In the genomic region with DNA sequence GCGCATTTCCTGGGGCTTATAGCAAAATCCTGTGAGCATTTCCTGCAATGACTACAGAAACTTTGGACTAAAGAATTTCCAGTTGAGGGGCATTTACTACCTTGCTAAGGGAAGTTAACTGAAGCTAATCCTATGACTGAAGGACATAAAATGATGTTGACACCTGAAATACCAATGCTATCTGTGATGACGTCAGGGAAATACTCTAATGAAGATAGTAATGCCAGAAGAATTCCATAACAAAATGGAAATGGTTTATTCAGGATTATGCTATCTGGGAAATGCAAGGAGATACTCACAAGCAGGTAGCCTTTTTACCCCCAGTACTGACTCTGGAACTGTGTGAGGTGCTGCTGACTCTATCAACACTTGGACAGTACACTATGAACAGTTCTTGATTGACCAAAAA, we compare ENCODE assay signal across 1 cellular context.
TF ChIP-seq lines count a peak whose summit lies in the region.

No MANE protein-coding gene starts in this region.

TF ChIP-seq in K562, 482 proteins besides CTCF, POLR2A, EP300 and RAD21 (continued from another document):
- no peak for TF ChIP-seq ZNF12 (CRISPR knock-in tag; IDR thresholded peaks at IDR 0.05)
- TF ChIP-seq, protein P1, sequence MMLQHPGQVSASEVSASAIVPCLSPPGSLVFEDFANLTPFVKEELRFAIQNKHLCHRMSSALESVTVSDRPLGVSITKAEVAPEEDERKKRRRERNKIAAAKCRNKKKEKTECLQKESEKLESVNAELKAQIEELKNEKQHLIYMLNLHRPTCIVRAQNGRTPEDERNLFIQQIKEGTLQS (IDR thresholded peaks at IDR 0.05) = 0 out of 2 replicates have a peak, but pooled peaks have one; percentile 13
- TF ChIP-seq, protein P1 (CRISPR knock-in tag; conservative IDR thresholded peaks at IDR 0.05) = no peak
- no peak for TF ChIP-seq TBP (optimal IDR thresholded peaks at IDR 0.05; ENCODE audit: low read depth, low read length)
- TF ChIP-seq, protein P2, sequence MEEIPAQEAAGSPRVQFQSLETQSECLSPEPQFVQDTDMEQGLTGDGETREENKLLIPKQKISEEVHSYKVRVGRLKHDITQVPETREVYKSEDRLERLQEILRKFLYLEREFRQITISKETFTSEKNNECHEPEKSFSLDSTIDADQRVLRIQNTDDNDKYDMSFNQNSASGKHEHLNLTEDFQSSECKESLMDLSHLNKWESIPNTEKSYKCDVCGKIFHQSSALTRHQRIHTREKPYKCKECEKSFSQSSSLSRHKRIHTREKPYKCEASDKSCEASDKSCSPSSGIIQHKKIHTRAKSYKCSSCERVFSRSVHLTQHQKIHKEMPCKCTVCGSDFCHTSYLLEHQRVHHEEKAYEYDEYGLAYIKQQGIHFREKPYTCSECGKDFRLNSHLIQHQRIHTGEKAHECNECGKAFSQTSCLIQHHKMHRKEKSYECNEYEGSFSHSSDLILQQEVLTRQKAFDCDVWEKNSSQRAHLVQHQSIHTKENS (CRISPR knock-in tag; IDR thresholded peaks at IDR 0.05) = no peak
- TF ChIP-seq RBM15 (IDR thresholded peaks at IDR 0.05; ENCODE audit: insufficient read depth, low read length) = no peak
- TF ChIP-seq SREBF2 (CRISPR knock-in tag; IDR thresholded peaks at IDR 0.05) = no peak
- TF ChIP-seq ZNF589 (CRISPR knock-in tag; IDR thresholded peaks at IDR 0.05; ENCODE audit: low read depth) = no peak
